In genomic region chr1:210339500-210339899, GRCh38 we compare ENCODE assay signal across 1 cellular context.
TF ChIP-seq lines count a peak whose summit lies in the region.

No MANE protein-coding gene starts in this region.

TF ChIP-seq in HEK293, 187 proteins besides CTCF, POLR2A, EP300 and RAD21 (continued from another document and continues in another):
- peak; percentile 79 for TF ChIP-seq PATZ1 (tag by site-specific recombination; IDR thresholded peaks at IDR 0.05)
- TF ChIP-seq ZNF274 (IDR thresholded peaks at IDR 0.05; ENCODE audit: low read length): no peak
- TF ChIP-seq ZNF274 (tag by site-specific recombination; IDR thresholded peaks at IDR 0.05; ENCODE audit: borderline replicate concordance): no peak
- TF ChIP-seq ZNF146 (tag by site-specific recombination; IDR thresholded peaks at IDR 0.05): no peak
- TF ChIP-seq ZNF2 (tag by site-specific recombination; IDR thresholded peaks at IDR 0.05): no peak
- TF ChIP-seq ZNF626 (tag by site-specific recombination; IDR thresholded peaks at IDR 0.05): no peak
- no peak for TF ChIP-seq REST (tag by site-specific recombination; IDR thresholded peaks at IDR 0.05)
- no peak for TF ChIP-seq ZFP37 (tag by site-specific recombination; IDR thresholded peaks at IDR 0.05)
- no peak for TF ChIP-seq ZNF121 (tag by site-specific recombination; IDR thresholded peaks at IDR 0.05)
- TF ChIP-seq ZNF660 (tag by site-specific recombination; IDR thresholded peaks at IDR 0.05): no peak
- no peak for TF ChIP-seq ZNF776 (tag by site-specific recombination; IDR thresholded peaks at IDR 0.05; ENCODE audit: borderline replicate concordance)
- TF ChIP-seq ZNF362 (tag by site-specific recombination; IDR thresholded peaks at IDR 0.05): no peak
- TF ChIP-seq TSHZ1 (tag by site-specific recombination; IDR thresholded peaks at IDR 0.05; ENCODE audit: borderline replicate concordance): no peak
- TF ChIP-seq ZNF621 (tag by site-specific recombination; IDR thresholded peaks at IDR 0.05): no peak
- no peak for TF ChIP-seq SP7 (tag by site-specific recombination; IDR thresholded peaks at IDR 0.05)
- TF ChIP-seq ZNF555 (tag by site-specific recombination; conservative IDR thresholded peaks at IDR 0.05): no peak
- peak; percentile 39 for TF ChIP-seq SP3 (tag by site-specific recombination; IDR thresholded peaks at IDR 0.05)
- no peak for TF ChIP-seq ZNF548 (tag by site-specific recombination; IDR thresholded peaks at IDR 0.05)
- TF ChIP-seq HOXD13 (CRISPR knock-in tag; IDR thresholded peaks at IDR 0.05; ENCODE audit: borderline replicate concordance): no peak
- TF ChIP-seq ZNF521 (tag by site-specific recombination; IDR thresholded peaks at IDR 0.05): no peak
- TF ChIP-seq ZNF677 (tag by site-specific recombination; IDR thresholded peaks at IDR 0.05): no peak
- TF ChIP-seq ZNF580 (tag by site-specific recombination; IDR thresholded peaks at IDR 0.05): no peak
- no peak for TF ChIP-seq GFI1B (tag by site-specific recombination; IDR thresholded peaks at IDR 0.05)
- no peak for TF ChIP-seq FEZF1 (tag by site-specific recombination; IDR thresholded peaks at IDR 0.05)
- no peak for TF ChIP-seq SP2 (tag by site-specific recombination; IDR thresholded peaks at IDR 0.05)
- no peak for TF ChIP-seq ZFP3 (tag by site-specific recombination; IDR thresholded peaks at IDR 0.05; ENCODE audit: low read depth)
- TF ChIP-seq ZNF394 (tag by site-specific recombination; IDR thresholded peaks at IDR 0.05; ENCODE audit: borderline replicate concordance): no peak; the same call in 1 of the 2 replicates
- TF ChIP-seq ZNF48 (tag by site-specific recombination; IDR thresholded peaks at IDR 0.05): no peak
- TF ChIP-seq HOXC10 (CRISPR knock-in tag; IDR thresholded peaks at IDR 0.05): no peak
- no peak for TF ChIP-seq ZSCAN30 (tag by site-specific recombination; IDR thresholded peaks at IDR 0.05)
- no peak for TF ChIP-seq RBAK (tag by site-specific recombination; IDR thresholded peaks at IDR 0.05)
- TF ChIP-seq ZNF175 (tag by site-specific recombination; IDR thresholded peaks at IDR 0.05): no peak
- peak; percentile 34; the same call in 1 of the 2 replicates for TF ChIP-seq YY2 (tag by site-specific recombination; IDR thresholded peaks at IDR 0.05)
- peak; percentile 29; the same call in 1 of the 2 replicates for TF ChIP-seq ZNF366 (tag by site-specific recombination; conservative IDR thresholded peaks at IDR 0.05)
- no peak for TF ChIP-seq ZNF37A (tag by site-specific recombination; IDR thresholded peaks at IDR 0.05)
- peak; percentile 43; the same call in 1 of the 2 replicates for TF ChIP-seq WT1 (tag by site-specific recombination; IDR thresholded peaks at IDR 0.05)
- no peak for TF ChIP-seq ZBTB26 (tag by site-specific recombination; optimal IDR thresholded peaks at IDR 0.05)
- no peak for TF ChIP-seq ZNF292 (tag by site-specific recombination; IDR thresholded peaks at IDR 0.05; ENCODE audit: borderline replicate concordance, low read depth)
- TF ChIP-seq ZNF266 (tag by site-specific recombination; IDR thresholded peaks at IDR 0.05; ENCODE audit: low read depth): no peak
- TF ChIP-seq ZNF76 (tag by site-specific recombination; IDR thresholded peaks at IDR 0.05; ENCODE audit: borderline replicate concordance, low read depth): no peak
- no peak for TF ChIP-seq ZSCAN4 (tag by site-specific recombination; IDR thresholded peaks at IDR 0.05)
- no peak for TF ChIP-seq ZNF184 (tag by site-specific recombination; IDR thresholded peaks at IDR 0.05)
- TF ChIP-seq ZBTB10 (tag by site-specific recombination; IDR thresholded peaks at IDR 0.05): no peak
- TF ChIP-seq ZBTB48 (tag by site-specific recombination; IDR thresholded peaks at IDR 0.05): peak; percentile 46; the same call in 1 of the 2 replicates
- peak; percentile 96 for TF ChIP-seq ZNF629 (tag by site-specific recombination; IDR thresholded peaks at IDR 0.05)
